ENCODE assay signal across 16 cellular contexts in genomic region chr17:67855504-67856324, GRCh38. TPM values are rescaled to one million over a fixed set of nuclear protein-coding genes. Genes with fewer than 3 reads are reported as not detected.
DNase-seq lines count a peak whose midpoint lies in the region; ATAC-seq and TF ChIP-seq lines count a peak whose summit lies in the region.
"Had no signal": no experiment of that assay in that cellular context is flagged by ENCODE, and none has a peak within 500 bp of the region (broad histone marks: within the 10 kb centered on the region; RNA-seq: fewer than 3 reads in every experiment).

No MANE protein-coding gene starts in this region.

- no peaks in the 10 kb centered on the region for H3K27me3 Mint-ChIP-seq in activated CD4-positive, alpha-beta T cell treated with anti-CD3 and anti-CD28 coated beads, Interleukin-2, amount 10 ng/mL, durations not matched to agents 24 days and 14 days
- no peaks in the 10 kb centered on the region for H3K27me3 Mint-ChIP-seq in activated naive CD8-positive, alpha-beta T cell treated with anti-CD3 and anti-CD28 coated beads for 36 hours

- TF ChIP-seq CTCF in NB4 (IDR thresholded peaks at IDR 0.05; ENCODE audit: low read depth, low read length) (no peak), tibial artery (IDR thresholded peaks at IDR 0.05) (no peak)

- H3K36me3 Mint-ChIP-seq in activated CD4-positive, alpha-beta T cell treated with anti-CD3 and anti-CD28 coated beads, Interleukin-2, amount 10 ng/mL, durations not matched to agents 24 days and 14 days (ENCODE audit: low read depth) = peaks cover 26% of the 10 kb centered on the region
- H3K36me3 Mint-ChIP-seq in activated naive CD8-positive, alpha-beta T cell treated with anti-CD3 and anti-CD28 coated beads for 36 hours = peaks cover 35% of the 10 kb centered on the region
- H3K36me3 Mint-ChIP-seq in stimulated activated effector memory CD8-positive, alpha-beta T cell treated with anti-CD3 and anti-CD28 coated beads, Interleukin-12 subunit alpha, Interleukin-12 subunit beta, amount 100 ng/mL, for 72 hours = peaks cover 39% of the 10 kb centered on the region

- H3K36me3 ChIP-seq in tibial artery = peaks cover 12 to 18% (median 13%) of the 10 kb centered on the region in 3 donors
- H3K36me3 ChIP-seq: prostate gland, uterus had no signal

- H3K4me3 Mint-ChIP-seq in activated CD4-positive, alpha-beta T cell treated with anti-CD3 and anti-CD28 coated beads, Interleukin-2, amount 10 ng/mL, durations not matched to agents 24 days and 14 days = peak overlapping the region; percentile 59
- peak overlapping the region; percentile 75 for H3K4me3 Mint-ChIP-seq in activated naive CD8-positive, alpha-beta T cell treated with anti-CD3 and anti-CD28 coated beads for 36 hours
- H3K4me3 Mint-ChIP-seq in stimulated activated effector memory CD8-positive, alpha-beta T cell treated with anti-CD3 and anti-CD28 coated beads, Interleukin-12 subunit alpha, Interleukin-12 subunit beta, amount 100 ng/mL, for 72 hours = peak overlapping the region; percentile 43

- intact Hi-C loops in activated CD4-positive, alpha-beta T cell treated with anti-CD3 and anti-CD28 coated beads, Interleukin-2, amount 10 ng/mL, durations not matched to agents 24 days and 14 days (cut with micrococcal nuclease) = no loop called here
- intact Hi-C loops in tibial artery (cut with DNase I; ENCODE audit: low total_unique reads) = no loop called here

- no peaks in the 10 kb centered on the region for H3K9me3 ChIP-seq in tibial artery
- H3K9me3 ChIP-seq: gastrocnemius medialis, HAP-1, left ventricle myocardium inferior, prostate gland, uterus had no signal

- peaks cover 0 to 33% (median 12%) of the 10 kb centered on the region in 4 donors for H3K4me1 ChIP-seq in tibial artery
- H3K4me1 ChIP-seq: HAP-1, uterus had no signal

- no peak for TF ChIP-seq POLR2A in NB4 (IDR thresholded peaks at IDR 0.05; ENCODE audit: extremely low read depth, insufficient read length)

- peak; percentile 69 for ATAC-seq in stimulated activated effector memory CD8-positive, alpha-beta T cell treated with anti-CD3 and anti-CD28 coated beads, Interleukin-12 subunit alpha, Interleukin-12 subunit beta, amount 100 ng/mL, for 72 hours
- ATAC-seq in left lobe of liver = no peak
- ATAC-seq: gastrocnemius medialis had no signal

- peaks cover 39% of the 10 kb centered on the region for H3K4me1 Mint-ChIP-seq in activated CD4-positive, alpha-beta T cell treated with anti-CD3 and anti-CD28 coated beads, Interleukin-2, amount 10 ng/mL, durations not matched to agents 24 days and 14 days
- H3K4me1 Mint-ChIP-seq in activated naive CD8-positive, alpha-beta T cell treated with anti-CD3 and anti-CD28 coated beads for 36 hours = peaks cover 65% of the 10 kb centered on the region
- peaks cover 63% of the 10 kb centered on the region for H3K4me1 Mint-ChIP-seq in stimulated activated effector memory CD8-positive, alpha-beta T cell treated with anti-CD3 and anti-CD28 coated beads, Interleukin-12 subunit alpha, Interleukin-12 subunit beta, amount 100 ng/mL, for 72 hours

- H3K4me3 ChIP-seq in NB4 (ENCODE audit: low read depth, low read length) = no peak overlapping the region
- no peak overlapping the region for H3K4me3 ChIP-seq in tibial artery
- H3K4me3 ChIP-seq: gastrocnemius medialis, HAP-1, left ventricle myocardium inferior, prostate gland, uterus had no signal

- no peaks in the 10 kb centered on the region for H3K9me3 Mint-ChIP-seq in activated CD4-positive, alpha-beta T cell treated with anti-CD3 and anti-CD28 coated beads, Interleukin-2, amount 10 ng/mL, durations not matched to agents 24 days and 14 days
- no peaks in the 10 kb centered on the region for H3K9me3 Mint-ChIP-seq in activated naive CD8-positive, alpha-beta T cell treated with anti-CD3 and anti-CD28 coated beads for 36 hours
- H3K9me3 Mint-ChIP-seq in stimulated activated effector memory CD8-positive, alpha-beta T cell treated with anti-CD3 and anti-CD28 coated beads, Interleukin-12 subunit alpha, Interleukin-12 subunit beta, amount 100 ng/mL, for 72 hours = no peaks in the 10 kb centered on the region

- no peaks in the 10 kb centered on the region for H3K27me3 ChIP-seq in tibial artery
- H3K27me3 ChIP-seq: gastrocnemius medialis, uterus had no signal

- H3K27ac ChIP-seq in tibial artery = no peak overlapping the region
- H3K27ac ChIP-seq: gastrocnemius medialis, left ventricle myocardium inferior, prostate gland, uterus had no signal

- peak overlapping the region; percentile 66 for H3K27ac Mint-ChIP-seq in activated CD4-positive, alpha-beta T cell treated with anti-CD3 and anti-CD28 coated beads, Interleukin-2, amount 10 ng/mL, durations not matched to agents 24 days and 14 days
- H3K27ac Mint-ChIP-seq in activated naive CD8-positive, alpha-beta T cell treated with anti-CD3 and anti-CD28 coated beads for 36 hours = peak overlapping the region; percentile 86
- H3K27ac Mint-ChIP-seq in stimulated activated effector memory CD8-positive, alpha-beta T cell treated with anti-CD3 and anti-CD28 coated beads, Interleukin-12 subunit alpha, Interleukin-12 subunit beta, amount 100 ng/mL, for 72 hours = peak overlapping the region; percentile 24

- DNase-seq in activated CD4-positive, alpha-beta T cell treated with anti-CD3 and anti-CD28 coated beads, Interleukin-2, amount 10 ng/mL, durations not matched to agents 24 days and 14 days = no peak
- no peak for DNase-seq in activated CD4-positive, alpha-beta T cell treated with anti-CD3 and anti-CD28 coated beads for 48 hours
- DNase-seq in NB4 (ENCODE audit: low read depth) (peak; percentile 30), left lobe of liver (ENCODE audit: low spot score) (no peak), LoVo (ENCODE audit: low spot score) (no peak), tibial artery (no peak)
- peak; percentile 14 for DNase-seq in activated naive CD8-positive, alpha-beta T cell treated with anti-CD3 and anti-CD28 coated beads for 36 hours
- no peak for DNase-seq in stimulated activated effector memory CD8-positive, alpha-beta T cell treated with anti-CD3 and anti-CD28 coated beads, Interleukin-12 subunit alpha, Interleukin-12 subunit beta, amount 100 ng/mL, for 72 hours (ENCODE audit: low spot score in 2 of 2)
- DNase-seq: activated effector memory CD4-positive, alpha-beta T cell treated with anti-CD3 and anti-CD28 coated beads, Interleukin-2, amount 50 U/mL, for 16 hours; gastrocnemius medialis; GDM1; left ventricle myocardium inferior; NCI-H748 treated with DMSO at 0.1 percent for 48 hours; uterus had no signal

RNA-seq across cellular contexts. Expression of gene BPTF, which starts 30.4 kb away (rescaled TPM):
- 74.5 and 77.1 TPM in 2 replicates for total RNA-seq in activated CD4-positive, alpha-beta T cell treated with anti-CD3 and anti-CD28 coated beads, Interleukin-2, amount 10 ng/mL, durations not matched to agents 24 days and 14 days
- 10 to 100 TPM; 69.7 to 77.0 TPM for total RNA-seq in activated naive CD8-positive, alpha-beta T cell treated with anti-CD3 and anti-CD28 coated beads for 36 hours
- 29.7 TPM for total RNA-seq in left lobe of liver

Comparison
In these comparisons a context has a peak if more than half of its experiments do, and no peak if none do; other contexts are left out.
1. DNase-seq: peak in NB4 (single experiment) and activated naive CD8-positive, alpha-beta T cell treated with anti-CD3 and anti-CD28 coated beads for 36 hours (single experiment); none in activated CD4-positive, alpha-beta T cell treated with anti-CD3 and anti-CD28 coated beads, Interleukin-2, amount 10 ng/mL, durations not matched to agents 24 days and 14 days (single experiment), activated CD4-positive, alpha-beta T cell treated with anti-CD3 and anti-CD28 coated beads for 48 hours (single experiment), stimulated activated effector memory CD8-positive, alpha-beta T cell treated with anti-CD3 and anti-CD28 coated beads, Interleukin-12 subunit alpha, Interleukin-12 subunit beta, amount 100 ng/mL, for 72 hours (0 of 2), left lobe of liver (single experiment), LoVo (single experiment) and tibial artery (0 of 2).
2. H3K27ac Mint-ChIP-seq: peak in every context shown above with its lines; median percentile 86 in activated naive CD8-positive, alpha-beta T cell treated with anti-CD3 and anti-CD28 coated beads for 36 hours; 66 in activated CD4-positive, alpha-beta T cell treated with anti-CD3 and anti-CD28 coated beads, Interleukin-2, amount 10 ng/mL, durations not matched to agents 24 days and 14 days; 24 in stimulated activated effector memory CD8-positive, alpha-beta T cell treated with anti-CD3 and anti-CD28 coated beads, Interleukin-12 subunit alpha, Interleukin-12 subunit beta, amount 100 ng/mL, for 72 hours.
3. Peak in every context shown above with its lines, with median percentiles within 50 percentile points of each other: H3K4me3 Mint-ChIP-seq.